ENCODE assay signal across 1 cellular context in genomic region chr9:16653491-16654407, GRCh38.
TF ChIP-seq lines count a peak whose summit lies in the region.

No MANE protein-coding gene starts in this region.

TF ChIP-seq in HepG2, 621 proteins besides CTCF, POLR2A, EP300 and RAD21 (continued from another document and continues in another):
- TF ChIP-seq DZIP1 (CRISPR knock-in tag; IDR thresholded peaks at IDR 0.05): no peak
- no peak for TF ChIP-seq TAF15 (IDR thresholded peaks at IDR 0.05; ENCODE audit: low read depth, low read length, poor library complexity, severe bottlenecking)
- no peak for TF ChIP-seq ZSCAN9 (CRISPR knock-in tag; IDR thresholded peaks at IDR 0.05; ENCODE audit: borderline replicate concordance)
- no peak for TF ChIP-seq ZNF558 (CRISPR knock-in tag; IDR thresholded peaks at IDR 0.05; ENCODE audit: borderline replicate concordance)
- no peak for TF ChIP-seq NFIC (IDR thresholded peaks at IDR 0.05; ENCODE audit: low read length)
- TF ChIP-seq SP2 (CRISPR knock-in tag; IDR thresholded peaks at IDR 0.05): no peak
- peak; percentile 22; the same call in 1 of the 2 replicates for TF ChIP-seq KAT2B (IDR thresholded peaks at IDR 0.05; ENCODE audit: borderline replicate concordance, low read depth, low read length)
- no peak for TF ChIP-seq CAMTA2 (CRISPR knock-in tag; IDR thresholded peaks at IDR 0.05; ENCODE audit: borderline replicate concordance)
- TF ChIP-seq FOXK2 (IDR thresholded peaks at IDR 0.05): no peak
- TF ChIP-seq SRF (IDR thresholded peaks at IDR 0.05; ENCODE audit: low read depth, low read length): no peak
- TF ChIP-seq HNF4A (CRISPR knock-in tag; IDR thresholded peaks at IDR 0.05): peak; percentile 71
- no peak for TF ChIP-seq SRY (CRISPR knock-in tag; IDR thresholded peaks at IDR 0.05)
- no peak for TF ChIP-seq ZNF644 (CRISPR knock-in tag; IDR thresholded peaks at IDR 0.05; ENCODE audit: low read depth)
- TF ChIP-seq ZNF720 (CRISPR knock-in tag; IDR thresholded peaks at IDR 0.05): no peak
- TF ChIP-seq ARHGAP35 (CRISPR knock-in tag; IDR thresholded peaks at IDR 0.05; ENCODE audit: borderline replicate concordance): no peak
- TF ChIP-seq SOX5 (CRISPR knock-in tag; IDR thresholded peaks at IDR 0.05; ENCODE audit: borderline replicate concordance): 0 out of 2 replicates have a peak, but pooled peaks have one; percentile 13
- TF ChIP-seq RXRB (CRISPR knock-in tag; IDR thresholded peaks at IDR 0.05; ENCODE audit: borderline replicate concordance): 0 out of 2 replicates have a peak, but pooled peaks have one; percentile 27
- TF ChIP-seq ZNF17 (CRISPR knock-in tag; IDR thresholded peaks at IDR 0.05): no peak
- TF ChIP-seq TBX3 (IDR thresholded peaks at IDR 0.05; ENCODE audit: borderline replicate concordance): no peak
- TF ChIP-seq NR2C2 (CRISPR knock-in tag; IDR thresholded peaks at IDR 0.05; ENCODE audit: borderline replicate concordance): no peak
- TF ChIP-seq ZNF691 (CRISPR knock-in tag; IDR thresholded peaks at IDR 0.05; ENCODE audit: borderline replicate concordance, low read depth): no peak
- peak; percentile 24; the same call in 1 of the 2 replicates for TF ChIP-seq NCOR1 (IDR thresholded peaks at IDR 0.05; ENCODE audit: borderline replicate concordance, low read length)
- no peak for TF ChIP-seq ZNF790 (CRISPR knock-in tag; IDR thresholded peaks at IDR 0.05; ENCODE audit: borderline replicate concordance)
- no peak for TF ChIP-seq MTF2 (CRISPR knock-in tag; IDR thresholded peaks at IDR 0.05; ENCODE audit: borderline replicate concordance)
- no peak for TF ChIP-seq ZBTB40 (IDR thresholded peaks at IDR 0.05)
- no peak for TF ChIP-seq ZBTB40 (CRISPR knock-in tag; IDR thresholded peaks at IDR 0.05)
- no peak for TF ChIP-seq SALL2 (CRISPR knock-in tag; IDR thresholded peaks at IDR 0.05)
- no peak for TF ChIP-seq ZNF160 (CRISPR knock-in tag; IDR thresholded peaks at IDR 0.05)
- TF ChIP-seq ISX (CRISPR knock-in tag; conservative IDR thresholded peaks at IDR 0.05): no peak
- TF ChIP-seq ZNF891 (CRISPR knock-in tag; IDR thresholded peaks at IDR 0.05): no peak
- no peak for TF ChIP-seq ZNF451 (CRISPR knock-in tag; IDR thresholded peaks at IDR 0.05)
- TF ChIP-seq ZNF235 (CRISPR knock-in tag; IDR thresholded peaks at IDR 0.05; ENCODE audit: borderline replicate concordance): no peak
- TF ChIP-seq ZBTB21 (CRISPR knock-in tag; IDR thresholded peaks at IDR 0.05): no peak
- peak; percentile 96; the same call in 1 of the 2 replicates for TF ChIP-seq ZNF292 (CRISPR knock-in tag; IDR thresholded peaks at IDR 0.05; ENCODE audit: borderline replicate concordance, low read depth)
- no peak for TF ChIP-seq ZNF576 (CRISPR knock-in tag; IDR thresholded peaks at IDR 0.05)
- no peak for TF ChIP-seq ZNF672 (CRISPR knock-in tag; IDR thresholded peaks at IDR 0.05)
- no peak for TF ChIP-seq FLYWCH1 (CRISPR knock-in tag; IDR thresholded peaks at IDR 0.05)
- no peak for TF ChIP-seq NKX3-1 (CRISPR knock-in tag; IDR thresholded peaks at IDR 0.05)
- no peak for TF ChIP-seq SOX6 (IDR thresholded peaks at IDR 0.05)
- peak; percentile 75 for TF ChIP-seq SOX6 (CRISPR knock-in tag; IDR thresholded peaks at IDR 0.05)
- TF ChIP-seq ZNF496 (CRISPR knock-in tag; IDR thresholded peaks at IDR 0.05; ENCODE audit: insufficient replicate concordance): no peak
- no peak for TF ChIP-seq ZNF121 (CRISPR knock-in tag; IDR thresholded peaks at IDR 0.05)
- no peak for TF ChIP-seq CBX2 (IDR thresholded peaks at IDR 0.05; ENCODE audit: low read depth, low read length)
- TF ChIP-seq CBX2 (CRISPR knock-in tag; IDR thresholded peaks at IDR 0.05; ENCODE audit: low read depth): no peak
- TF ChIP-seq CREB1 (IDR thresholded peaks at IDR 0.05): no peak
- TF ChIP-seq CREB1 (CRISPR knock-in tag; IDR thresholded peaks at IDR 0.05): no peak
- TF ChIP-seq HOMEZ (CRISPR knock-in tag; IDR thresholded peaks at IDR 0.05; ENCODE audit: low read depth): no peak
- TF ChIP-seq HNRNPLL (IDR thresholded peaks at IDR 0.05; ENCODE audit: low read depth, low read length, poor library complexity, severe bottlenecking): no peak
- TF ChIP-seq IKZF4 (CRISPR knock-in tag; IDR thresholded peaks at IDR 0.05; ENCODE audit: borderline replicate concordance, low read depth, not compliant biosample characterization): no peak
- TF ChIP-seq ZNF75D (CRISPR knock-in tag; IDR thresholded peaks at IDR 0.05; ENCODE audit: borderline replicate concordance): no peak
- TF ChIP-seq ZMYM3 (CRISPR knock-in tag; IDR thresholded peaks at IDR 0.05): 0 out of 2 replicates have a peak, but pooled peaks have one; percentile 25
- TF ChIP-seq ZFP1 (CRISPR knock-in tag; IDR thresholded peaks at IDR 0.05): no peak
- TF ChIP-seq TCF12 (IDR thresholded peaks at IDR 0.05): no peak
- TF ChIP-seq TCF12 (CRISPR knock-in tag; IDR thresholded peaks at IDR 0.05): no peak
- TF ChIP-seq PRDM4 (CRISPR knock-in tag; IDR thresholded peaks at IDR 0.05; ENCODE audit: borderline replicate concordance): no peak
- no peak for TF ChIP-seq BRD4 (CRISPR knock-in tag; IDR thresholded peaks at IDR 0.05)
- no peak for TF ChIP-seq TMF1 (CRISPR knock-in tag; IDR thresholded peaks at IDR 0.05; ENCODE audit: low read depth)
